In genomic region chr3:52454938-52455282, GRCh38 we compare ENCODE assay signal across 9 cellular contexts. TPM values are rescaled to one million over a fixed set of nuclear protein-coding genes. Genes with fewer than 3 reads are reported as not detected.
A peak's percentile ranks its signal among the peaks of the same experiment; 100 is the strongest.
DNase-seq lines count a peak whose midpoint lies in the region; ATAC-seq and TF ChIP-seq lines count a peak whose summit lies in the region.
"Had no signal": no experiment of that assay in that cellular context is flagged by ENCODE, and none has a peak within 500 bp of the region (broad histone marks: within the 10 kb centered on the region; RNA-seq: fewer than 3 reads in every experiment).

No MANE protein-coding gene starts in this region.

- in situ Hi-C loops in IMR-90 (cut with MboI; ENCODE audit: low sequenced_read_pairs), result no loop called here

- H2BK5ac ChIP-seq in IMR-90 (ENCODE audit: low read depth, low read length, poor library complexity, severe bottlenecking), result peak overlapping the region; percentile 68

- peak overlapping the region; percentile 77 for H2BK20ac ChIP-seq in IMR-90 (ENCODE audit: low read depth, low read length)

- peak overlapping the region; percentile 80 for H3K56ac ChIP-seq in IMR-90 (ENCODE audit: extremely low read depth, insufficient read depth, low read length)

- H3K23ac ChIP-seq in IMR-90 (ENCODE audit: low read depth, low read length), result peak overlapping the region; percentile 87; the same call in 1 of the 2 replicates

- H2AK5ac ChIP-seq in IMR-90 (ENCODE audit: low read depth, low read length), result peak overlapping the region; percentile 99

- no peaks in the 10 kb centered on the region for H3K9me3 Mint-ChIP-seq in CD4-positive, alpha-beta memory T cell
- no peaks in the 10 kb centered on the region for H3K9me3 Mint-ChIP-seq in neural progenitor cell

- no TSS peak for BruUV-seq in IMR-90 (replicated peaks; lab: Mats Ljungman, UMichigan)

- H2AK9ac ChIP-seq in IMR-90 (replicated peaks; ENCODE audit: low read depth, low read length, poor library complexity), result peak overlapping the region; percentile 94

- peak overlapping the region; percentile 66 for H3K18ac ChIP-seq in IMR-90 (ENCODE audit: low read depth, low read length)

- peak overlapping the region; percentile 92 for H2BK120ac ChIP-seq in IMR-90 (ENCODE audit: low read depth, low read length)

- peak overlapping the region; percentile 91 to 97 (median 94) for H3K4me3 Mint-ChIP-seq in CD4-positive, alpha-beta memory T cell
- H3K4me3 Mint-ChIP-seq in neural progenitor cell, result peak overlapping the region; percentile 97

- no peak for TF ChIP-seq RAD21 in IMR-90 (IDR thresholded peaks at IDR 0.05; ENCODE audit: low read length)

- peak overlapping the region; percentile 88; the same call in 2 of the 3 replicates for H2BK15ac ChIP-seq in IMR-90 (ENCODE audit: low read depth, low read length)

- intact Hi-C loops in CD4-positive, alpha-beta memory T cell (cut with micrococcal nuclease), result loop anchor here (1.0 to 10.0 kb wide), 2 partner anchors 77 to 230 kb away; partner anchors contain the start of genes GNL3 and PBRM1
- intact Hi-C loops in IMR-90 (cut with micrococcal nuclease) (no loop called here), dorsolateral prefrontal cortex (cut with DNase I) (loop anchor here in 1 of 2 donors (5.0 kb wide), 1 partner anchor 232 kb away; the partner anchor contains the start of genes GNL3 and PBRM1)

- H3K79me1 ChIP-seq in IMR-90 (ENCODE audit: low read depth in 1 of 2, low read length in 2 of 2), result peaks cover 29 to 40% of the 10 kb centered on the region in 2 experiments

- peaks cover 15% of the 10 kb centered on the region for H3K36me3 ChIP-seq in CD4-positive, alpha-beta memory T cell (ENCODE audit: insufficient read depth, low read length)
- H3K36me3 ChIP-seq in IMR-90 (ENCODE audit: control insufficient read depth, insufficient read depth, low read length) (peaks cover 17% of the 10 kb centered on the region), neural progenitor cell (peaks cover 16% of the 10 kb centered on the region)

- ATAC-seq in IMR-90 (ENCODE audit: low read depth) (no peak), GM21723 (IDR thresholded peaks at IDR 0.05; ENCODE audit: unreplicated experiment) (no peak), HG02852 (IDR thresholded peaks at IDR 0.05; ENCODE audit: unreplicated experiment) (no peak)

- H4K91ac ChIP-seq in IMR-90 (ENCODE audit: insufficient read depth, low read depth, low read length), result peak overlapping the region; percentile 93

- peak overlapping the region; percentile 93 for H3K27ac ChIP-seq in CD4-positive, alpha-beta memory T cell (ENCODE audit: low read depth, low read length)
- H3K27ac ChIP-seq in IMR-90 (ENCODE audit: insufficient read depth, low read length), result peak overlapping the region; percentile 89
- H3K27ac ChIP-seq in dorsolateral prefrontal cortex, result peak overlapping the region; percentile 88 to 100 (median 96)
- no peak overlapping the region for H3K27ac ChIP-seq in neural progenitor cell

- peaks cover 20% of the 10 kb centered on the region for H3K9me1 ChIP-seq in IMR-90 (ENCODE audit: insufficient read depth, low read length)

- no peaks in the 10 kb centered on the region for H3K27me3 ChIP-seq in CD4-positive, alpha-beta memory T cell (ENCODE audit: insufficient read depth, low read length)
- H3K27me3 ChIP-seq in IMR-90 (ENCODE audit: control insufficient read depth, insufficient read depth, low read length), result no peaks in the 10 kb centered on the region
- H3K27me3 ChIP-seq in dorsolateral prefrontal cortex, result no peaks in the 10 kb centered on the region
- no peaks in the 10 kb centered on the region for H3K27me3 ChIP-seq in neural progenitor cell

- H3K79me2 ChIP-seq in neural progenitor cell (ENCODE audit: low read depth), result peaks cover 43% of the 10 kb centered on the region

- WGBS in IMR-90 (ENCODE audit: extremely low coverage in 2 of 2, insufficient read length in 1 of 2), 2 experiments, result 62% methylated on average over 11 of the region's 11 CpGs; no CpG with 5 or more reads in 1 of the 2 experiments

- peaks cover 36% of the 10 kb centered on the region for H3K4me1 ChIP-seq in CD4-positive, alpha-beta memory T cell (ENCODE audit: insufficient read depth, low read length)
- H3K4me1 ChIP-seq in IMR-90 (ENCODE audit: control insufficient read depth, insufficient read depth, low read length), result peaks cover 15% of the 10 kb centered on the region
- peaks cover 32% of the 10 kb centered on the region for H3K4me1 ChIP-seq in neural progenitor cell

- H3K14ac ChIP-seq in IMR-90 (replicated peaks; ENCODE audit: low read depth, low read length), result peak overlapping the region; percentile 95

- peaks cover 6 to 38% of the 10 kb centered on the region in 2 donors for H3K36me3 Mint-ChIP-seq in CD4-positive, alpha-beta memory T cell
- H3K36me3 Mint-ChIP-seq in neural progenitor cell, result peaks cover 14% of the 10 kb centered on the region

- POLR2A ChIA-PET in CD4-positive, alpha-beta memory T cell (lab: Charles Lee; ENCODE audit: partially characterized antibody), result interaction anchor here (0.6 to 3.5 kb wide), 2 partner anchors 9 to 43 kb away, joined by 4 to 13 read pairs; partner anchors contain the start of gene SEMA3G
- POLR2A ChIA-PET in IMR-90 (lab: Charles Lee; ENCODE audit: unreplicated experiment), result no interaction called here

- H4K20me1 ChIP-seq in IMR-90 (ENCODE audit: insufficient read depth, low read length) (peaks cover 14% of the 10 kb centered on the region), neural progenitor cell (ENCODE audit: low read depth) (peaks cover 23% of the 10 kb centered on the region)

- H3F3A ChIP-seq in neural progenitor cell (ENCODE audit: low read depth), result peaks cover 23% of the 10 kb centered on the region

- H3K4me3 ChIP-seq in CD4-positive, alpha-beta memory T cell (ENCODE audit: low read length in 2 of 2), result peak overlapping the region; percentile 91 to 97
- peak overlapping the region; percentile 46 for H3K4me3 ChIP-seq in IMR-90 (ENCODE audit: insufficient read depth, low read depth, low read length)
- peak overlapping the region; percentile 58 to 98 (median 82) for H3K4me3 ChIP-seq in dorsolateral prefrontal cortex
- peak overlapping the region; percentile 80 for H3K4me3 ChIP-seq in neural progenitor cell

- H4K5ac ChIP-seq in IMR-90 (ENCODE audit: low read depth, low read length), result peak overlapping the region; percentile 76

- CTCF ChIA-PET in CD4-positive, alpha-beta memory T cell (lab: Charles Lee; ENCODE audit: partially characterized antibody), result interaction anchor here (0.6 to 3.8 kb wide), 4 partner anchors 10 to 43 kb away, joined by 3 to 14 read pairs (median 4); partner anchors contain the start of gene SEMA3G
- CTCF ChIA-PET in IMR-90 (lab: Yijun Ruan, JAX), result no interaction called here

- no peaks in the 10 kb centered on the region for H3K27me3 Mint-ChIP-seq in CD4-positive, alpha-beta memory T cell
- H3K27me3 Mint-ChIP-seq in neural progenitor cell (ENCODE audit: insufficient read depth, low read depth), result peaks cover 14% of the 10 kb centered on the region

- no peaks in the 10 kb centered on the region for H3K9me3 ChIP-seq in CD4-positive, alpha-beta memory T cell (ENCODE audit: control insufficient read depth in 1 of 2, low read length in 2 of 2)
- H3K9me3 ChIP-seq in IMR-90 (ENCODE audit: control insufficient read depth, insufficient read depth, low read length), result no peaks in the 10 kb centered on the region
- H3K9me3 ChIP-seq in neural progenitor cell (ENCODE audit: low read depth), result no peaks in the 10 kb centered on the region

- DNase-seq in CD4-positive, alpha-beta memory T cell, result no peak
- DNase-seq in IMR-90, result no peak
- DNase-seq in dorsolateral prefrontal cortex, result no peak
- no peak for DNase-seq in neural progenitor cell (ENCODE audit: low spot score)
- no peak for DNase-seq in DMS153 (lab: John Stamatoyannopoulos, UW)
- DNase-seq in HCEC 1CT, result no peak

- H2AFZ ChIP-seq in IMR-90 (replicated peaks; ENCODE audit: low read length, poor library complexity), result peak overlapping the region; percentile 96
- peak overlapping the region; percentile 65 for H2AFZ ChIP-seq in neural progenitor cell (replicated peaks)

- TF ChIP-seq CTCF in IMR-90 (conservative IDR thresholded peaks at IDR 0.05; ENCODE audit: low read depth, low read length) (no peak), dorsolateral prefrontal cortex (IDR thresholded peaks at IDR 0.05 in 54 of 56, conservative IDR thresholded peaks at IDR 0.05 in 2 of 56; ENCODE audit: low read depth in 1 of 56, partially characterized antibody in 56 of 56) (no peak), neural progenitor cell (IDR thresholded peaks at IDR 0.05) (no peak)

- peak overlapping the region; percentile 97 to 99 (median 99) for H3K27ac Mint-ChIP-seq in CD4-positive, alpha-beta memory T cell
- H3K27ac Mint-ChIP-seq in neural progenitor cell, result peak overlapping the region; percentile 87

- peak overlapping the region; percentile 100 for H4K8ac ChIP-seq in IMR-90 (ENCODE audit: low read depth in 2 of 2, low read length in 2 of 2)

- H3K9ac ChIP-seq in IMR-90 (ENCODE audit: low read depth, low read length) (peak overlapping the region; percentile 61), neural progenitor cell (no peak overlapping the region)

- no peak for TF ChIP-seq POLR2A in IMR-90 (IDR thresholded peaks at IDR 0.05; ENCODE audit: low read depth, low read length)

- H3K4me2 ChIP-seq in IMR-90 (ENCODE audit: low read depth, low read length) (peak overlapping the region; percentile 91), neural progenitor cell (peak overlapping the region; percentile 99)

- dilution Hi-C loops in IMR-90 (cut with HindIII; ENCODE audit: low sequenced_read_pairs, unreplicated experiment), result no loop called here

- peak overlapping the region; percentile 97 for H3K4ac ChIP-seq in IMR-90 (ENCODE audit: low read depth, low read length)

- H3K4me1 Mint-ChIP-seq in CD4-positive, alpha-beta memory T cell, result peaks cover 25 to 60% (median 35%) of the 10 kb centered on the region in 4 donors
- H3K4me1 Mint-ChIP-seq in neural progenitor cell, result peaks cover 41% of the 10 kb centered on the region

RNA-seq across cellular contexts. Expression of gene NISCH, which starts 0.5 kb away (rescaled TPM):
- total RNA-seq in CD4-positive, alpha-beta memory T cell, result 100 to 1,000 TPM; 189 to 205 TPM
- 10 to 100 TPM; 10.2 to 25.8 TPM for polyA plus RNA-seq in CD4-positive, alpha-beta memory T cell
- 34.2 and 36.9 TPM in 2 replicates for total RNA-seq in IMR-90 (2012; rRNA removed)
- polyA plus RNA-seq in IMR-90 (2012; rRNA removed), result 86.0 and 92.2 TPM in 2 replicates
- 37.7 and 53.7 TPM in 2 replicates for polyA plus RNA-seq in IMR-90 (2012; cell fraction: cytosol; rRNA removed)
- 524 and 765 TPM in 2 replicates for polyA plus RNA-seq in IMR-90 (2012; cell fraction: nucleus; rRNA removed; ENCODE audit: low replicate concordance)
- total RNA-seq in dorsolateral prefrontal cortex, result 100 to 1,000 TPM; 146 to 372 (median 259) TPM
- total RNA-seq in neural progenitor cell (ENCODE audit: low replicate concordance), result 80.5 and 146 TPM in 2 replicates

RNA-seq across cellular contexts. Expression of gene TNNC1, which starts 1.1 kb away (rescaled TPM):
- total RNA-seq in CD4-positive, alpha-beta memory T cell, result 1 to 10 TPM; 5.3 to 7.1 TPM
- under 1 TPM in 1 of 2 donors, not detected in 1; 0.92 TPM for polyA plus RNA-seq in CD4-positive, alpha-beta memory T cell
- 1.1 and 1.3 TPM in 2 replicates for total RNA-seq in IMR-90 (2012; rRNA removed)
- 4.0 and 4.6 TPM in 2 replicates for polyA plus RNA-seq in IMR-90 (2012; rRNA removed)
- 1.8 and 2.3 TPM in 2 replicates for polyA plus RNA-seq in IMR-90 (2012; cell fraction: cytosol; rRNA removed)
- 3.4 and 6.2 TPM in 2 replicates for polyA plus RNA-seq in IMR-90 (2012; cell fraction: nucleus; rRNA removed; ENCODE audit: low replicate concordance)
- 1 to 10 TPM in 33 of 120 experiments, under 1 TPM in 16, not detected in 71; 0.62 to 2.9 (median 1.2) TPM for total RNA-seq in dorsolateral prefrontal cortex
- 0.67 and 5.8 TPM in 2 replicates for total RNA-seq in neural progenitor cell (ENCODE audit: low replicate concordance)
- total RNA-seq: pulmonary artery endothelial cell had no signal

RNA-seq across cellular contexts. Expression of gene SEMA3G, which starts 10.0 kb away (rescaled TPM):
- total RNA-seq in CD4-positive, alpha-beta memory T cell, result under 1 TPM; 0.17 to 0.22 TPM
- polyA plus RNA-seq in CD4-positive, alpha-beta memory T cell, result under 1 TPM in 1 of 2 donors, not detected in 1; 0.29 TPM
- total RNA-seq in IMR-90 (2012; rRNA removed), result not detected in 2 replicates
- 0.04 and 0.07 TPM in 2 replicates for polyA plus RNA-seq in IMR-90 (2012; rRNA removed)
- 0.01 and 0.07 TPM in 2 replicates for polyA plus RNA-seq in IMR-90 (2012; cell fraction: cytosol; rRNA removed)
- 0.01 and 0.03 TPM in 2 replicates for polyA plus RNA-seq in IMR-90 (2012; cell fraction: nucleus; rRNA removed; ENCODE audit: low replicate concordance)
- 10 to 100 TPM in 36 of 120 experiments, 1 to 10 TPM in 84; 1.6 to 23.6 (median 7.0) TPM for total RNA-seq in dorsolateral prefrontal cortex
- total RNA-seq in neural progenitor cell (ENCODE audit: low replicate concordance), result 0.79 and 3.4 TPM in 2 replicates

RNA-seq across cellular contexts. Expression of gene STAB1, which starts 40.2 kb away (rescaled TPM):
- total RNA-seq in CD4-positive, alpha-beta memory T cell, result 10 to 100 TPM; 11.3 to 13.9 TPM
- polyA plus RNA-seq in CD4-positive, alpha-beta memory T cell, result not detected
- not detected in 2 replicates for total RNA-seq in IMR-90 (2012; rRNA removed)
- 0.04 TPM in 1 of 2 replicates, not detected in the other for polyA plus RNA-seq in IMR-90 (2012; rRNA removed)
- polyA plus RNA-seq in IMR-90 (2012; cell fraction: cytosol; rRNA removed), result 0.04 TPM in 1 of 2 replicates, not detected in the other
- polyA plus RNA-seq in IMR-90 (2012; cell fraction: nucleus; rRNA removed; ENCODE audit: low replicate concordance), result 0.24 and 0.60 TPM in 2 replicates
- 100 to 1,000 TPM in 4 of 120 experiments, 10 to 100 TPM in 113, 1 to 10 TPM in 3; 7.9 to 229 (median 32.7) TPM for total RNA-seq in dorsolateral prefrontal cortex
- total RNA-seq in neural progenitor cell (ENCODE audit: low replicate concordance), result 0.06 TPM in 1 of 2 replicates, not detected in the other

RNA-seq across cellular contexts. Expression of gene PHF7, which starts 44.5 kb away (rescaled TPM):
- 10 to 100 TPM; 13.3 to 15.1 TPM for total RNA-seq in CD4-positive, alpha-beta memory T cell
- polyA plus RNA-seq in CD4-positive, alpha-beta memory T cell, result 10 to 100 TPM in 1 of 2 donors, 1 to 10 TPM in 1; 4.6 to 10.2 TPM
- total RNA-seq in IMR-90 (2012; rRNA removed) (2.5 and 2.9 TPM in 2 replicates), dorsolateral prefrontal cortex (10 to 100 TPM in 104 of 120 experiments, 1 to 10 TPM in 16; 5.3 to 27.0 (median 14.3) TPM), neural progenitor cell (ENCODE audit: low replicate concordance) (9.9 and 13.0 TPM in 2 replicates)
- polyA plus RNA-seq in IMR-90 (2012; rRNA removed), result 2.1 and 2.8 TPM in 2 replicates
- polyA plus RNA-seq in IMR-90 (2012; cell fraction: cytosol; rRNA removed), result 0.81 and 1.0 TPM in 2 replicates
- 2.0 and 8.4 TPM in 2 replicates for polyA plus RNA-seq in IMR-90 (2012; cell fraction: nucleus; rRNA removed; ENCODE audit: low replicate concordance)
